14 cellular contexts compared by ENCODE assay signal in genomic region chr1:33165209-33165608, GRCh38. TPM values are rescaled to one million over a fixed set of nuclear protein-coding genes. Genes with fewer than 3 reads are reported as not detected.
DNase-seq lines count a peak whose midpoint lies in the region; TF ChIP-seq lines count a peak whose summit lies in the region.
"Had no signal": no experiment of that assay in that cellular context is flagged by ENCODE, and none has a peak within 500 bp of the region (broad histone marks: within the 10 kb centered on the region; RNA-seq: fewer than 3 reads in every experiment).

No MANE protein-coding gene starts in this region.

- H3K4me3 Mint-ChIP-seq in endothelial cell (ENCODE audit: unreplicated experiment), result no peak overlapping the region
- no peak overlapping the region for H3K4me3 Mint-ChIP-seq in nephron
- H3K4me3 Mint-ChIP-seq in activated T-cell treated with anti-CD3 and anti-CD28 coated beads, Interleukin-2, amount 50 U/mL, for 24 hours, result no peak overlapping the region
- H3K4me3 Mint-ChIP-seq: CD4-positive, alpha-beta memory T cell had no signal

- H3K27me3 Mint-ChIP-seq in endothelial cell (ENCODE audit: unreplicated experiment), result peaks cover 10% of the 10 kb centered on the region
- H3K27me3 Mint-ChIP-seq in nephron (ENCODE audit: low read depth), result no peaks in the 10 kb centered on the region
- no peaks in the 10 kb centered on the region for H3K27me3 Mint-ChIP-seq in activated T-cell treated with anti-CD3 and anti-CD28 coated beads, Interleukin-2, amount 50 U/mL, for 24 hours
- H3K27me3 Mint-ChIP-seq: CD4-positive, alpha-beta memory T cell had no signal

- no peak overlapping the region for H3K27ac Mint-ChIP-seq in endothelial cell (ENCODE audit: unreplicated experiment)
- peak overlapping the region; percentile 73 to 92 (median 83) for H3K27ac Mint-ChIP-seq in nephron
- H3K27ac Mint-ChIP-seq in activated T-cell treated with anti-CD3 and anti-CD28 coated beads, Interleukin-2, amount 50 U/mL, for 24 hours, result no peak overlapping the region

- H3K4me3 ChIP-seq in foreskin fibroblast (ENCODE audit: low read depth in 1 of 2, low read length in 2 of 2), result no peak overlapping the region

- peaks cover 48% of the 10 kb centered on the region for H3K4me1 Mint-ChIP-seq in endothelial cell (ENCODE audit: unreplicated experiment)
- H3K4me1 Mint-ChIP-seq in nephron, result peaks cover 79% of the 10 kb centered on the region
- no peaks in the 10 kb centered on the region for H3K4me1 Mint-ChIP-seq in activated T-cell treated with anti-CD3 and anti-CD28 coated beads, Interleukin-2, amount 50 U/mL, for 24 hours (ENCODE audit: low read depth)

- DNase-seq in DMS53 (lab: John Stamatoyannopoulos, UW) (peak; percentile 12), DMS53 treated with DMSO at 0.1 percent for 48 hours (lab: John Stamatoyannopoulos, UW; ENCODE audit: unreplicated experiment) (no peak), endothelial cell (ENCODE audit: low spot score) (peak; percentile 35), foreskin fibroblast (no peak), NK-92 (lab: John Stamatoyannopoulos, UW; ENCODE audit: unreplicated experiment) (no peak), GM10266 (ENCODE audit: extremely low spot score) (no peak)
- no peak for DNase-seq in activated T-cell treated with anti-CD3 and anti-CD28 coated beads, Interleukin-2, amount 50 U/mL, for 24 hours
- DNase-seq: CD4-positive, alpha-beta memory T cell; GF-D8; NCI-H187; NCI-H446; NCI-H69; PC-3 had no signal

- H3K36me3 Mint-ChIP-seq in endothelial cell (ENCODE audit: low read depth, unreplicated experiment), result peaks cover 20% of the 10 kb centered on the region
- peaks cover 26% of the 10 kb centered on the region for H3K36me3 Mint-ChIP-seq in nephron (ENCODE audit: low read depth)
- peaks cover 32% of the 10 kb centered on the region for H3K36me3 Mint-ChIP-seq in activated T-cell treated with anti-CD3 and anti-CD28 coated beads, Interleukin-2, amount 50 U/mL, for 24 hours (ENCODE audit: low read depth)

- H3K9me3 Mint-ChIP-seq in endothelial cell (ENCODE audit: unreplicated experiment), result no peaks in the 10 kb centered on the region
- H3K9me3 Mint-ChIP-seq in nephron, result no peaks in the 10 kb centered on the region
- H3K9me3 Mint-ChIP-seq in activated T-cell treated with anti-CD3 and anti-CD28 coated beads, Interleukin-2, amount 50 U/mL, for 24 hours, result no peaks in the 10 kb centered on the region
- H3K9me3 Mint-ChIP-seq: CD4-positive, alpha-beta memory T cell had no signal

- no peak for TF ChIP-seq CTCF in endothelial cell (IDR thresholded peaks at IDR 0.05; ENCODE audit: unreplicated experiment)
- no peak for TF ChIP-seq CTCF in nephron (IDR thresholded peaks at IDR 0.05; ENCODE audit: unreplicated experiment in 3 of 3)
- no peak for TF ChIP-seq CTCF in foreskin fibroblast (IDR thresholded peaks at IDR 0.05; ENCODE audit: low read depth, low read length)
- no peak for TF ChIP-seq CTCF in GM10266 (IDR thresholded peaks at IDR 0.05; ENCODE audit: control insufficient read depth, insufficient read depth, low read depth, missing control alignments)

RNA-seq across cellular contexts. Expression of gene TRIM62, which starts 16.6 kb away (rescaled TPM):
- total RNA-seq in endothelial cell (ENCODE audit: unreplicated experiment), result 10.8 TPM

Comparison
In these comparisons a context has a peak if more than half of its experiments do, and no peak if none do; other contexts are left out.
1. DNase-seq: peak in DMS53 (single experiment) and endothelial cell (single experiment); none in DMS53 treated with DMSO at 0.1 percent for 48 hours (single experiment), foreskin fibroblast (0 of 2), activated T-cell treated with anti-CD3 and anti-CD28 coated beads, Interleukin-2, amount 50 U/mL, for 24 hours (single experiment), NK-92 (single experiment) and GM10266 (single experiment).
2. H3K27ac Mint-ChIP-seq: peak in nephron (3 of 3); none in endothelial cell (single experiment) and activated T-cell treated with anti-CD3 and anti-CD28 coated beads, Interleukin-2, amount 50 U/mL, for 24 hours (single experiment).